ENCODE assay signal across 9 cellular contexts in genomic region chr11:64250406-64250874, GRCh38. TPM values are rescaled to one million over a fixed set of nuclear protein-coding genes. Genes with fewer than 3 reads are reported as not detected.
DNase-seq lines count a peak whose midpoint lies in the region; TF ChIP-seq lines count a peak whose summit lies in the region.
"Had no signal": no experiment of that assay in that cellular context is flagged by ENCODE, and none has a peak within 500 bp of the region (broad histone marks: within the 10 kb centered on the region; RNA-seq: fewer than 3 reads in every experiment).

No MANE protein-coding gene starts in this region.

- H3K4me3 Mint-ChIP-seq in CD8-positive, alpha-beta memory T cell: peak overlapping the region; percentile 43 to 88 (median 85)

- H3K27me3 ChIP-seq in CD8-positive, alpha-beta memory T cell (ENCODE audit: insufficient read depth, low read length, poor library complexity, severe bottlenecking): no peaks in the 10 kb centered on the region
- H3K27me3 ChIP-seq in OCI-LY1 (ENCODE audit: insufficient read depth, low read length): no peaks in the 10 kb centered on the region
- no peaks in the 10 kb centered on the region for H3K27me3 ChIP-seq in effector memory CD4-positive, alpha-beta T cell (replicated peaks; ENCODE audit: control insufficient read depth, insufficient read depth, low read length, poor library complexity, severe bottlenecking)
- peaks cover 16% of the 10 kb centered on the region for H3K27me3 ChIP-seq in neutrophil

- CTCF ChIA-PET in CD8-positive, alpha-beta memory T cell (lab: Charles Lee): interaction anchor here (0.9 to 13.4 kb wide), 16 partner anchors 9 to 67 kb away, joined by 3 to 124 read pairs (median 6); partner anchors contain the start of genes CATSPERZ, DNAJC4, ESRRA and FERMT3

- 0 out of 2 replicates have a peak, but pooled peaks cover 3% of the 10 kb centered on the region for H3F3A ChIP-seq in OCI-LY1 (ENCODE audit: insufficient read depth, low read length)

- no peaks in the 10 kb centered on the region for H3K9me2 ChIP-seq in OCI-LY1 (ENCODE audit: low read depth, low read length)

- H2AFZ ChIP-seq in OCI-LY1 (ENCODE audit: low read length): no peak overlapping the region

- H3K4me1 Mint-ChIP-seq in CD8-positive, alpha-beta memory T cell: peaks cover 16 to 44% (median 21%) of the 10 kb centered on the region in 3 donors

- H3K4me2 ChIP-seq in OCI-LY1 (ENCODE audit: low read length): peak overlapping the region; percentile 93

- H3K4me1 ChIP-seq in CD8-positive, alpha-beta memory T cell (ENCODE audit: insufficient read depth, low read length): peaks cover 32% of the 10 kb centered on the region
- H3K4me1 ChIP-seq in OCI-LY1 (ENCODE audit: insufficient read depth, low read length, severe bottlenecking) (peaks cover 40% of the 10 kb centered on the region), neutrophil (ENCODE audit: control insufficient read depth in 1 of 2, insufficient read depth in 1 of 2, low read depth in 1 of 2, low read length in 1 of 2) (peaks cover 42 to 51% of the 10 kb centered on the region in 2 experiments)
- peaks cover 38% of the 10 kb centered on the region for H3K4me1 ChIP-seq in effector memory CD4-positive, alpha-beta T cell (ENCODE audit: control insufficient read depth, insufficient read depth, low read length, poor library complexity, severe bottlenecking)

- H3K27me3 Mint-ChIP-seq in CD8-positive, alpha-beta memory T cell: no peaks in the 10 kb centered on the region

- POLR2A ChIA-PET in CD8-positive, alpha-beta memory T cell (lab: Charles Lee): interaction anchor here (0.6 to 2.3 kb wide), 6 partner anchors 8 to 58 kb away, joined by 3 to 7 read pairs (median 4); partner anchors contain the start of genes FERMT3 and FKBP2

- H3K9me3 ChIP-seq in CD8-positive, alpha-beta memory T cell (ENCODE audit: low read length): no peaks in the 10 kb centered on the region
- H3K9me3 ChIP-seq in OCI-LY1 (ENCODE audit: low read length): no peaks in the 10 kb centered on the region
- H3K9me3 ChIP-seq in effector memory CD4-positive, alpha-beta T cell (ENCODE audit: control insufficient read depth, low read length): no peaks in the 10 kb centered on the region
- H3K9me3 ChIP-seq in neutrophil: no peaks in the 10 kb centered on the region

- H4K20me1 ChIP-seq in OCI-LY1 (ENCODE audit: insufficient read depth, low read length): no peaks in the 10 kb centered on the region

- H3K79me2 ChIP-seq in OCI-LY1 (ENCODE audit: insufficient read depth, low read length): no peaks in the 10 kb centered on the region; the same call in 1 of the 2 replicates

- no peak overlapping the region for H3K27ac ChIP-seq in CD8-positive, alpha-beta memory T cell (ENCODE audit: low read depth, low read length)
- H3K27ac ChIP-seq in OCI-LY1 (ENCODE audit: low read depth, low read length, poor library complexity, severe bottlenecking): no peak overlapping the region
- H3K27ac ChIP-seq in effector memory CD4-positive, alpha-beta T cell (ENCODE audit: insufficient read depth, low read length, poor library complexity, severe bottlenecking): no peak overlapping the region
- H3K27ac ChIP-seq in neutrophil: no peak overlapping the region

- no peaks in the 10 kb centered on the region for H3K36me3 ChIP-seq in CD8-positive, alpha-beta memory T cell (ENCODE audit: insufficient read depth, low read length)
- H3K36me3 ChIP-seq in OCI-LY1 (ENCODE audit: insufficient read depth, low read length): 0 out of 2 replicates have a peak, but pooled peaks cover 7% of the 10 kb centered on the region
- H3K36me3 ChIP-seq in effector memory CD4-positive, alpha-beta T cell (ENCODE audit: control insufficient read depth, insufficient read depth, low read length): no peaks in the 10 kb centered on the region
- peaks cover 10% of the 10 kb centered on the region for H3K36me3 ChIP-seq in neutrophil

- DNase-seq in CD8-positive, alpha-beta memory T cell: no peak
- no peak for DNase-seq in effector memory CD4-positive, alpha-beta T cell
- DNase-seq in CD1c-positive myeloid dendritic cell (ENCODE audit: extremely low spot score): no peak
- no peak for DNase-seq in islet precursor cell
- no peak for DNase-seq in activated CD8-positive, alpha-beta memory T cell treated with anti-CD3 and anti-CD28 coated beads, Interleukin-2, amount 50 U/mL, for 48 hours
- no peak for DNase-seq in activated CD4-positive, alpha-beta T cell treated with anti-CD3 and anti-CD28 coated beads for 48 hours
- DNase-seq: central memory CD4-positive, alpha-beta T cell had no signal

- H3K9ac ChIP-seq in OCI-LY1 (ENCODE audit: low read length): peak overlapping the region; percentile 71

- peak overlapping the region in 2 of 8 donors; percentile 65 to 81 for H3K27ac Mint-ChIP-seq in CD8-positive, alpha-beta memory T cell

- H3K36me3 Mint-ChIP-seq in CD8-positive, alpha-beta memory T cell: peaks cover 0 to 6% (median 0%) of the 10 kb centered on the region in 3 donors

- H3K4me3 ChIP-seq in CD8-positive, alpha-beta memory T cell (ENCODE audit: low read length): peak overlapping the region; percentile 23
- H3K4me3 ChIP-seq in OCI-LY1 (ENCODE audit: low read depth, low read length, poor library complexity, severe bottlenecking): peak overlapping the region; percentile 71
- H3K4me3 ChIP-seq in effector memory CD4-positive, alpha-beta T cell (ENCODE audit: insufficient read depth, low read depth, low read length, poor library complexity, severe bottlenecking): peak overlapping the region; percentile 58
- H3K4me3 ChIP-seq in neutrophil (ENCODE audit: low read depth in 1 of 2, low read length in 1 of 2): peak overlapping the region; percentile 58 to 75

- no peak for TF ChIP-seq CTCF in OCI-LY1 (IDR thresholded peaks at IDR 0.05; ENCODE audit: low read length)
- TF ChIP-seq CTCF in neutrophil (IDR thresholded peaks at IDR 0.05): no peak

- H3K9me3 Mint-ChIP-seq in CD8-positive, alpha-beta memory T cell: no peaks in the 10 kb centered on the region

RNA-seq across cellular contexts. Expression of gene PLCB3, which starts 0.9 kb away (rescaled TPM):
- total RNA-seq in CD8-positive, alpha-beta memory T cell: 10 to 100 TPM; 12.5 to 13.6 TPM
- 0.47 TPM for polyA plus RNA-seq in CD8-positive, alpha-beta memory T cell

RNA-seq across cellular contexts. Expression of gene PPP1R14B, which starts 3.7 kb away (rescaled TPM):
- total RNA-seq in CD8-positive, alpha-beta memory T cell: 100 to 1,000 TPM; 365 to 381 TPM
- polyA plus RNA-seq in CD8-positive, alpha-beta memory T cell: 57.3 TPM

RNA-seq across cellular contexts. Expression of gene FKBP2, which starts 9.5 kb away (rescaled TPM):
- 10 to 100 TPM; 27.9 to 28.4 TPM for total RNA-seq in CD8-positive, alpha-beta memory T cell
- 124 TPM for polyA plus RNA-seq in CD8-positive, alpha-beta memory T cell

RNA-seq across cellular contexts. Expression of gene VEGFB, which starts 16.1 kb away (rescaled TPM):
- 10 to 100 TPM; 71.9 to 77.0 TPM for total RNA-seq in CD8-positive, alpha-beta memory T cell
- polyA plus RNA-seq in CD8-positive, alpha-beta memory T cell: 19.0 TPM

RNA-seq across cellular contexts. Expression of gene DNAJC4, which starts 20.1 kb away (rescaled TPM):
- 10 to 100 TPM; 25.5 to 26.4 TPM for total RNA-seq in CD8-positive, alpha-beta memory T cell
- polyA plus RNA-seq in CD8-positive, alpha-beta memory T cell: 28.7 TPM
